ENCODE assay signal across 8 cellular contexts in the genomic region with DNA sequence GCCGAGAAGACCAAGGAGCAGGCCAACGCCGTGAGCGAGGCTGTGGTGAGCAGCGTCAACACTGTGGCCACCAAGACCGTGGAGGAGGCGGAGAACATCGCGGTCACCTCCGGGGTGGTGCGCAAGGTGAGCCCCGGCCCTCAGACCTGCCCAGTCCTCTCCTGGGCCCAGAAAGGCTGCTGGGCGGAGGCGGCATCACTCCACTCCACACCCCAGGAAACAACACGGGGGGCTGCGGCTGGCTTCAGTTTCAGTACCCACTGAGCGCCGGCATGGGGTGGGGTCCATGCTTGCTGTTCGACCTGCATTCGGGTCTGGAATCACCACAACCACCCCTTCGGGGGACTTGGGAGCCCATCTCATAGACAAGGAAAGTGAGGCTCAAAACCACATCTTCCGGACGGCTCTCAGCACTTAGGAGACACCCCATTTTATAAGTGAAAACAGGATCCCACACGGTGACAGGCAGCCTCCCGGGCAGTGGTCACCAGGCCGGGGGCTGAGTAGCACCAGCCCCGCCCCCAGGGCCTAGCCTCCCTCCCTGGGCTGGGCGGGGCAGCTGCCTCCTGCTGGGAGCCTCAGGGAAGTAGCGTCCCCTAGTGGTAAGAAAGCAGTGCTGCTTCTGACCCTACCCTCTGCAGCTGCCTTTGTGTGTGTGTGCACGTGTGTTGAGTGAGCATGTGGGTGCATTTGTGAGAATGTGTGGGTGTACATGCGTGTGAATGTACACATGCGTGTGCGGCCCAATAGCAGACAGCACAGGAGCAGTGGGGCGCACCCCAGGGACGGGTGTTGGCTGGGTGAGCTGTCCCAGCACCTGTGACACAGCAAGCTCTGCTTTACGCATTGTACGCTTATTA. TPM values are rescaled to one million over a fixed set of nuclear protein-coding genes. Genes with fewer than 3 reads are reported as not detected.
DNase-seq lines count a peak whose midpoint lies in the region; ATAC-seq lines count a peak whose summit lies in the region.

No MANE protein-coding gene starts in this region.

- intact Hi-C loops in activated CD4-positive, alpha-beta memory T cell treated with anti-CD3 and anti-CD28 coated beads for 36 hours (cut with micrococcal nuclease): loop anchor here (2.0 to 10.0 kb wide), 2 partner anchors 249 to 275 kb away; no protein-coding TSS in a partner anchor
- intact Hi-C loops in sciatic nerve (cut with DNase I): no loop called here

- no peak overlapping the region for H3K27ac Mint-ChIP-seq in activated CD4-positive, alpha-beta memory T cell treated with anti-CD3 and anti-CD28 coated beads for 36 hours

- no peak for DNase-seq in activated CD4-positive, CD25-positive, alpha-beta regulatory T cell (lab: John Stamatoyannopoulos, UW)
- DNase-seq in Kasumi-1 (lab: John Stamatoyannopoulos, UW) (peak; percentile 87 to 92), glomerular visceral epithelial cell (ENCODE audit: extremely low spot score) (peak; percentile 40), sciatic nerve (ENCODE audit: low spot score) (peak; percentile 65), NCI-H524 treated with DMSO at 0.1 percent for 48 hours (lab: John Stamatoyannopoulos, UW) (no peak)
- peak; percentile 62 for DNase-seq in activated CD4-positive, alpha-beta memory T cell treated with anti-CD3 and anti-CD28 coated beads for 36 hours

- POLR2A ChIA-PET in activated CD4-positive, alpha-beta memory T cell treated with anti-CD3 and anti-CD28 coated beads for 36 hours (lab: Charles Lee): interaction anchor here (0.6 kb wide), 1 partner anchor 21 kb away, joined by 9 read pairs; no protein-coding TSS in a partner anchor

- no peaks in the 10 kb centered on the region for H3K36me3 Mint-ChIP-seq in activated CD4-positive, alpha-beta memory T cell treated with anti-CD3 and anti-CD28 coated beads for 36 hours

- H3K4me3 Mint-ChIP-seq in activated CD4-positive, alpha-beta memory T cell treated with anti-CD3 and anti-CD28 coated beads for 36 hours: no peak overlapping the region

- no peaks in the 10 kb centered on the region for H3K4me1 Mint-ChIP-seq in activated CD4-positive, alpha-beta memory T cell treated with anti-CD3 and anti-CD28 coated beads for 36 hours (ENCODE audit: low read depth)

- peak; percentile 57 to 61 for ATAC-seq in activated CD4-positive, CD25-positive, alpha-beta regulatory T cell treated with anti-CD3 and anti-CD28 coated beads, Interleukin-2, amount 50 U/mL, for 24 hours
- peak; percentile 54 for ATAC-seq in GM21619 (IDR thresholded peaks at IDR 0.05; ENCODE audit: unreplicated experiment)
- peak; percentile 70 for ATAC-seq in sciatic nerve

- CTCF ChIA-PET in activated CD4-positive, alpha-beta memory T cell treated with anti-CD3 and anti-CD28 coated beads for 36 hours (lab: Charles Lee): interaction anchor here (0.5 to 1.7 kb wide), 12 partner anchors 10 to 270 kb away, joined by 3 to 16 read pairs (median 3); no protein-coding TSS in a partner anchor

- no peaks in the 10 kb centered on the region for H3K9me3 Mint-ChIP-seq in activated CD4-positive, alpha-beta memory T cell treated with anti-CD3 and anti-CD28 coated beads for 36 hours

- H3K27me3 Mint-ChIP-seq in activated CD4-positive, alpha-beta memory T cell treated with anti-CD3 and anti-CD28 coated beads for 36 hours: no peaks in the 10 kb centered on the region

RNA-seq across cellular contexts. Expression of a gene that starts 1.8 kb away (rescaled TPM):
- not detected for total RNA-seq in activated CD4-positive, alpha-beta memory T cell treated with anti-CD3 and anti-CD28 coated beads for 36 hours
- total RNA-seq in sciatic nerve: 132 TPM

RNA-seq across cellular contexts. Expression of a gene that starts 2.8 kb away (rescaled TPM):
- total RNA-seq in activated CD4-positive, alpha-beta memory T cell treated with anti-CD3 and anti-CD28 coated beads for 36 hours: not detected
- total RNA-seq in sciatic nerve: 66.2 TPM

RNA-seq across cellular contexts. Expression of a gene that starts 8.0 kb away (rescaled TPM):
- total RNA-seq in activated CD4-positive, alpha-beta memory T cell treated with anti-CD3 and anti-CD28 coated beads for 36 hours: not detected
- total RNA-seq in sciatic nerve: 599 TPM

RNA-seq across cellular contexts. Expression of a gene that starts 59.9 kb away (rescaled TPM):
- total RNA-seq in activated CD4-positive, alpha-beta memory T cell treated with anti-CD3 and anti-CD28 coated beads for 36 hours: not detected
- not detected for total RNA-seq in sciatic nerve

Comparison
In these comparisons a context has a peak if more than half of its experiments do, and no peak if none do; other contexts are left out.
1. DNase-seq: peak in Kasumi-1 (2 of 2), activated CD4-positive, alpha-beta memory T cell treated with anti-CD3 and anti-CD28 coated beads for 36 hours (single experiment), glomerular visceral epithelial cell (single experiment) and sciatic nerve (single experiment); none in activated CD4-positive, CD25-positive, alpha-beta regulatory T cell (0 of 4) and NCI-H524 treated with DMSO at 0.1 percent for 48 hours (single experiment).
2. RNA of a gene that starts 1.8 kb away (total RNA-seq): 132 TPM in sciatic nerve (single experiment); not detected in activated CD4-positive, alpha-beta memory T cell treated with anti-CD3 and anti-CD28 coated beads for 36 hours; every median in the first group is over 100 times any median in the second.
3. RNA of a gene that starts 2.8 kb away (total RNA-seq): 66.2 TPM in sciatic nerve (single experiment); not detected in activated CD4-positive, alpha-beta memory T cell treated with anti-CD3 and anti-CD28 coated beads for 36 hours; every median in the first group is over 10 times any median in the second.
4. RNA of a gene that starts 8.0 kb away (total RNA-seq): 599 TPM in sciatic nerve (single experiment); not detected in activated CD4-positive, alpha-beta memory T cell treated with anti-CD3 and anti-CD28 coated beads for 36 hours; every median in the first group is over 100 times any median in the second.
5. Peak in every context shown above with its lines, with median percentiles within 50 percentile points of each other: ATAC-seq.